15 cellular contexts compared by ENCODE assay signal in genomic region chr2:164606557-164606956, GRCh38. TPM values are rescaled to one million over a fixed set of nuclear protein-coding genes. Genes with fewer than 3 reads are reported as not detected.
DNase-seq lines count a peak whose midpoint lies in the region; ATAC-seq and TF ChIP-seq lines count a peak whose summit lies in the region.
"Had no signal": no experiment of that assay in that cellular context is flagged by ENCODE, and none has a peak within 500 bp of the region (broad histone marks: within the 10 kb centered on the region; RNA-seq: fewer than 3 reads in every experiment).

No MANE protein-coding gene starts in this region.

- TF ChIP-seq CTCF in AG09319 (IDR thresholded peaks at IDR 0.05; ENCODE audit: low read depth, low read length), result no peak
- no peak for TF ChIP-seq CTCF in fibroblast of mammary gland (conservative IDR thresholded peaks at IDR 0.05; ENCODE audit: control insufficient read depth, insufficient read depth, low read depth, low read length)
- TF ChIP-seq CTCF in osteocyte (IDR thresholded peaks at IDR 0.05), result no peak
- TF ChIP-seq CTCF in GM13976 (IDR thresholded peaks at IDR 0.05; ENCODE audit: borderline replicate concordance, control extremely low read depth, extremely low read depth, insufficient read depth, missing control alignments), result no peak

- no peaks in the 10 kb centered on the region for H3K27me3 Mint-ChIP-seq in osteocyte (ENCODE audit: unreplicated experiment)
- H3K27me3 Mint-ChIP-seq in stimulated activated naive CD8-positive, alpha-beta T cell treated with anti-CD3 and anti-CD28 coated beads, Interleukin-15, amount 100 ng/mL, for 72 hours, result no peaks in the 10 kb centered on the region
- H3K27me3 Mint-ChIP-seq: activated naive CD8-positive, alpha-beta T cell treated with anti-CD3 and anti-CD28 coated beads, Interleukin-2, amount 10 ng/mL, durations not matched to agents 7 days and 5 days had no signal

- H3K27ac Mint-ChIP-seq in osteocyte (ENCODE audit: unreplicated experiment), result peak overlapping the region; percentile 74
- no peak overlapping the region for H3K27ac Mint-ChIP-seq in stimulated activated naive CD8-positive, alpha-beta T cell treated with anti-CD3 and anti-CD28 coated beads, Interleukin-15, amount 100 ng/mL, for 72 hours
- H3K27ac Mint-ChIP-seq: activated naive CD8-positive, alpha-beta T cell treated with anti-CD3 and anti-CD28 coated beads, Interleukin-2, amount 10 ng/mL, durations not matched to agents 7 days and 5 days had no signal

- no peaks in the 10 kb centered on the region for H3K36me3 Mint-ChIP-seq in osteocyte (ENCODE audit: unreplicated experiment)
- H3K36me3 Mint-ChIP-seq: activated naive CD8-positive, alpha-beta T cell treated with anti-CD3 and anti-CD28 coated beads, Interleukin-2, amount 10 ng/mL, durations not matched to agents 7 days and 5 days had no signal

- no peak for TF ChIP-seq POLR2A in GM18505 (IDR thresholded peaks at IDR 0.05; ENCODE audit: borderline replicate concordance, extremely low read depth, insufficient read depth, insufficient read length)

- peaks cover 28% of the 10 kb centered on the region for H3K4me1 Mint-ChIP-seq in osteocyte (ENCODE audit: unreplicated experiment)
- H3K4me1 Mint-ChIP-seq in stimulated activated naive CD8-positive, alpha-beta T cell treated with anti-CD3 and anti-CD28 coated beads, Interleukin-15, amount 100 ng/mL, for 72 hours, result no peaks in the 10 kb centered on the region
- H3K4me1 Mint-ChIP-seq: activated naive CD8-positive, alpha-beta T cell treated with anti-CD3 and anti-CD28 coated beads, Interleukin-2, amount 10 ng/mL, durations not matched to agents 7 days and 5 days had no signal

- peaks cover 5% of the 10 kb centered on the region for H3K9me3 Mint-ChIP-seq in osteocyte (ENCODE audit: unreplicated experiment)
- H3K9me3 Mint-ChIP-seq in stimulated activated naive CD8-positive, alpha-beta T cell treated with anti-CD3 and anti-CD28 coated beads, Interleukin-15, amount 100 ng/mL, for 72 hours, result no peaks in the 10 kb centered on the region
- H3K9me3 Mint-ChIP-seq: activated naive CD8-positive, alpha-beta T cell treated with anti-CD3 and anti-CD28 coated beads, Interleukin-2, amount 10 ng/mL, durations not matched to agents 7 days and 5 days; nephron had no signal

- no peak overlapping the region for H3K4me3 ChIP-seq in fibroblast of mammary gland (ENCODE audit: control insufficient read depth, low read depth, low read length)
- H3K4me3 ChIP-seq: SK-N-MC had no signal

- peak; percentile 61 for DNase-seq in AG09319 (ENCODE audit: extremely low read depth, low read depth)
- DNase-seq in NCI-H446 treated with DMSO at 0.1 percent for 48 hours (lab: John Stamatoyannopoulos, UW), result peak; percentile 78
- DNase-seq in fibroblast of mammary gland (ENCODE audit: low read depth), result peak; percentile 61
- DNase-seq in osteocyte (ENCODE audit: extremely low spot score, unreplicated experiment), result no peak
- DNase-seq in GM13976 (ENCODE audit: low spot score), result no peak
- no peak for DNase-seq in GM19240 (ENCODE audit: insufficient read length, low spot score)
- no peak for DNase-seq in stimulated activated naive CD8-positive, alpha-beta T cell treated with anti-CD3 and anti-CD28 coated beads, Interleukin-15, amount 100 ng/mL, for 72 hours
- DNase-seq: activated CD4-positive, CD25-positive, alpha-beta regulatory T cell; activated naive CD8-positive, alpha-beta T cell treated with anti-CD3 and anti-CD28 coated beads, Interleukin-2, amount 10 ng/mL, durations not matched to agents 7 days and 5 days; DND-41; kidney; MM.1S had no signal

- H3K4me3 Mint-ChIP-seq in osteocyte (ENCODE audit: unreplicated experiment), result no peak overlapping the region
- H3K4me3 Mint-ChIP-seq in stimulated activated naive CD8-positive, alpha-beta T cell treated with anti-CD3 and anti-CD28 coated beads, Interleukin-15, amount 100 ng/mL, for 72 hours, result no peak overlapping the region
- H3K4me3 Mint-ChIP-seq: activated naive CD8-positive, alpha-beta T cell treated with anti-CD3 and anti-CD28 coated beads, Interleukin-2, amount 10 ng/mL, durations not matched to agents 7 days and 5 days; nephron had no signal

- ATAC-seq in stimulated activated naive CD8-positive, alpha-beta T cell treated with anti-CD3 and anti-CD28 coated beads, Interleukin-15, amount 100 ng/mL, for 72 hours, result no peak
- ATAC-seq in GM18505 (IDR thresholded peaks at IDR 0.05; ENCODE audit: unreplicated experiment), result no peak

- in situ Hi-C loops in GM13976 (cut with MboI; ENCODE audit: low sequenced_read_pairs, unreplicated experiment), result no loop called here

RNA-seq across cellular contexts. Expression of gene GRB14, which starts 14.7 kb away (rescaled TPM):
- 0.83 and 2.5 TPM in 2 replicates for total RNA-seq in osteocyte
- total RNA-seq: activated naive CD8-positive, alpha-beta T cell treated with anti-CD3 and anti-CD28 coated beads, Interleukin-2, amount 10 ng/mL, durations not matched to agents 7 days and 5 days had no signal

Comparison
In these comparisons a context has a peak if more than half of its experiments do, and no peak if none do; other contexts are left out.
1. DNase-seq: peak in AG09319 (single experiment), NCI-H446 treated with DMSO at 0.1 percent for 48 hours (single experiment) and fibroblast of mammary gland (single experiment); none in osteocyte (single experiment), GM13976 (single experiment), GM19240 (single experiment) and stimulated activated naive CD8-positive, alpha-beta T cell treated with anti-CD3 and anti-CD28 coated beads, Interleukin-15, amount 100 ng/mL, for 72 hours (0 of 2).